In genomic region chr1:26853600-26853999, GRCh38 we compare ENCODE assay signal across 11 cellular contexts. TPM values are rescaled to one million over a fixed set of nuclear protein-coding genes. Genes with fewer than 3 reads are reported as not detected.
DNase-seq lines count a peak whose midpoint lies in the region; ATAC-seq, FAIRE-seq and TF ChIP-seq lines count a peak whose summit lies in the region.
"Had no signal": no experiment of that assay in that cellular context is flagged by ENCODE, and none has a peak within 500 bp of the region (broad histone marks: within the 10 kb centered on the region; RNA-seq: fewer than 3 reads in every experiment).

No MANE protein-coding gene starts in this region.

- H3K14ac ChIP-seq in IMR-90 (replicated peaks; ENCODE audit: low read depth, low read length): no peak overlapping the region
- no peak overlapping the region for H3K14ac ChIP-seq in H1 (ENCODE audit: insufficient read length)

- H3K9me1 ChIP-seq in IMR-90 (ENCODE audit: insufficient read depth, low read length): peaks cover 5% of the 10 kb centered on the region; the same call in 1 of the 2 replicates

- H3K9ac ChIP-seq in IMR-90 (ENCODE audit: low read depth, low read length) (no peak overlapping the region), H1 (replicated peaks in 1 of 4; ENCODE audit: extremely low read depth in 1 of 4, low read depth in 3 of 4, low read length in 3 of 4) (no peak overlapping the region)

- H3K23ac ChIP-seq in IMR-90 (ENCODE audit: low read depth, low read length) (no peak overlapping the region), H1 (ENCODE audit: insufficient read length) (no peak overlapping the region)

- H2AK5ac ChIP-seq in IMR-90 (ENCODE audit: low read depth, low read length) (no peak overlapping the region), H1 (ENCODE audit: low read depth, low read length) (no peak overlapping the region)

- no peaks in the 10 kb centered on the region for H3K79me2 ChIP-seq in H1 (ENCODE audit: control insufficient read depth in 1 of 2, insufficient read depth in 2 of 2, low read length in 2 of 2)

- H4K91ac ChIP-seq in IMR-90 (ENCODE audit: insufficient read depth, low read depth, low read length) (no peak overlapping the region), H1 (replicated peaks; ENCODE audit: insufficient read length, low read length) (no peak overlapping the region)

- H3K18ac ChIP-seq in IMR-90 (ENCODE audit: low read depth, low read length) (no peak overlapping the region), H1 (ENCODE audit: extremely low read depth, low read length) (no peak overlapping the region)

- dilution Hi-C loops in IMR-90 (cut with HindIII; ENCODE audit: low sequenced_read_pairs, unreplicated experiment): no loop called here

- H4K20me1 ChIP-seq in IMR-90 (ENCODE audit: insufficient read depth, low read length) (peaks cover 8% of the 10 kb centered on the region; the same call in 1 of the 2 replicates), H1 (replicated peaks in 1 of 2; ENCODE audit: control insufficient read depth in 1 of 2, insufficient read depth in 2 of 2, low read length in 2 of 2) (peaks cover 0 to 5% of the 10 kb centered on the region in 2 experiments)

- TF ChIP-seq EP300 in H1 (IDR thresholded peaks at IDR 0.05; ENCODE audit: borderline replicate concordance in 1 of 2, low read depth in 2 of 2, low read length in 2 of 2) (no peak), sigmoid colon (IDR thresholded peaks at IDR 0.05) (no peak)

- H3K27ac ChIP-seq in IMR-90 (ENCODE audit: insufficient read depth, low read length) (no peak overlapping the region), H1 (ENCODE audit: low read depth, low read length) (no peak overlapping the region), sigmoid colon (no peak overlapping the region)

- H3K27me3 ChIP-seq in IMR-90 (ENCODE audit: control insufficient read depth, insufficient read depth, low read length) (no peaks in the 10 kb centered on the region), H1 (replicated peaks in 1 of 4; ENCODE audit: control insufficient read depth in 3 of 4, extremely low read depth in 1 of 4, insufficient read depth in 3 of 4, low read length in 3 of 4) (no peaks in the 10 kb centered on the region), sigmoid colon (no peaks in the 10 kb centered on the region)

- no peak overlapping the region; the same call in 1 of the 2 replicates for H2BK12ac ChIP-seq in H1 (ENCODE audit: low read depth, low read length)

- no peaks in the 10 kb centered on the region for H3K23me2 ChIP-seq in H1 (ENCODE audit: low read depth, low read length)

- TF ChIP-seq CTCF in IMR-90 (conservative IDR thresholded peaks at IDR 0.05; ENCODE audit: low read depth, low read length) (no peak), H1 (IDR thresholded peaks at IDR 0.05; ENCODE audit: control extremely low read depth in 1 of 3, insufficient read depth in 1 of 3, low read depth in 1 of 3, low read length in 3 of 3) (no peak), sigmoid colon (IDR thresholded peaks at IDR 0.05) (no peak)

- H2AK9ac ChIP-seq in IMR-90 (replicated peaks; ENCODE audit: low read depth, low read length, poor library complexity): peak overlapping the region; percentile 34

- DNase-seq in IMR-90: no peak
- no peak for DNase-seq in H1 (ENCODE audit: low read depth in 1 of 2, low spot score in 2 of 2)
- peak; percentile 48 for DNase-seq in sigmoid colon
- DNase-seq in midbrain (lab: John Stamatoyannopoulos, UW): no peak
- DNase-seq in activated T-helper 2 cell treated with anti-CD3 and anti-CD28 coated beads, Interferon-gamma antibody, Interleukin-2, Interleukin-4, amounts not matched to agents 10 μg/mL and 5 μg/mL and 100 μg/mL, durations not matched to agents 14 hours and 24 hours and 36 hours (ENCODE audit: low spot score): no peak
- no peak for DNase-seq in left ventricle myocardium superior

- H2BK15ac ChIP-seq in IMR-90 (ENCODE audit: low read depth, low read length) (no peak overlapping the region), H1 (ENCODE audit: low read length) (0 out of 2 replicates have a peak overlapping the region, but pooled peaks have one; percentile 61)

- ATAC-seq in IMR-90 (ENCODE audit: low read depth): no peak
- no peak for ATAC-seq in left ventricle myocardium superior

- no peak overlapping the region for H3K4me3 Mint-ChIP-seq in activated T-helper 2 cell treated with anti-CD3 and anti-CD28 coated beads, Interferon-gamma antibody, Interleukin-2, Interleukin-4, amounts not matched to agents 10 μg/mL and 5 μg/mL and 100 μg/mL, durations not matched to agents 14 hours and 24 hours and 36 hours (ENCODE audit: low read depth)
- H3K4me3 Mint-ChIP-seq: activated CD8-positive, alpha-beta memory T cell treated with anti-CD3 and anti-CD28 coated beads, Interleukin-2, amount 10 ng/mL, durations not matched to agents 7 days and 5 days; activated T-helper 17 cell treated with anti-CD3 and anti-CD28 coated beads, Interleukin-2, amount 50 U/mL, for 72 hours; CD4-positive, alpha-beta T cell; dendritic cell treated with granulocyte-macrophage colony-stimulating factor and Interleukin-4, amounts not matched to agents 40 ng/mL and 50 ng/mL, for 4 days; nephron progenitor cell had no signal

- H3K4me3 ChIP-seq in IMR-90 (ENCODE audit: insufficient read depth, low read depth, low read length): no peak overlapping the region
- H3K4me3 ChIP-seq in H1 (ENCODE audit: extremely low read depth in 1 of 4, insufficient read depth in 2 of 4, low read depth in 3 of 4, low read length in 4 of 4): no peak overlapping the region
- no peak overlapping the region for H3K4me3 ChIP-seq in sigmoid colon

- no peak for TF ChIP-seq RAD21 in IMR-90 (IDR thresholded peaks at IDR 0.05; ENCODE audit: low read length)
- TF ChIP-seq RAD21 in H1 (IDR thresholded peaks at IDR 0.05 in 1 of 2, conservative IDR thresholded peaks at IDR 0.05 in 1 of 2; ENCODE audit: low read depth in 2 of 2, low read length in 2 of 2): no peak

- POLR2A ChIA-PET in IMR-90 (lab: Charles Lee; ENCODE audit: unreplicated experiment): interaction anchor here (0.5 kb wide), 1 partner anchor 64 kb away, joined by 5 read pairs; no protein-coding TSS in a partner anchor
- POLR2A ChIA-PET in H1 (lab: Charles Lee; ENCODE audit: partially characterized antibody): no interaction called here

- peaks cover 8% of the 10 kb centered on the region for H3K4me1 ChIP-seq in IMR-90 (ENCODE audit: control insufficient read depth, insufficient read depth, low read length)
- peaks cover 0 to 10% (median 6%) of the 10 kb centered on the region in 4 experiments; a peak in 6 of 7 replicates for H3K4me1 ChIP-seq in H1 (replicated peaks in 1 of 4; ENCODE audit: control insufficient read depth in 3 of 4, insufficient read depth in 4 of 4, low read length in 3 of 4)
- H3K4me1 ChIP-seq in sigmoid colon: peaks cover 0 to 23% (median 17%) of the 10 kb centered on the region in 4 donors

- peaks cover 56% of the 10 kb centered on the region for H3K36me3 ChIP-seq in IMR-90 (ENCODE audit: control insufficient read depth, insufficient read depth, low read length)
- peaks cover 0 to 23% (median 14%) of the 10 kb centered on the region in 4 experiments; a peak in 5 of 8 replicates for H3K36me3 ChIP-seq in H1 (ENCODE audit: control insufficient read depth in 2 of 4, insufficient read depth in 4 of 4, low read length in 3 of 4)
- peaks cover 17 to 62% (median 42%) of the 10 kb centered on the region in 4 donors for H3K36me3 ChIP-seq in sigmoid colon

- H3K79me1 ChIP-seq in IMR-90 (ENCODE audit: low read depth in 1 of 2, low read length in 2 of 2) (peaks cover 0 to 5% of the 10 kb centered on the region in 2 experiments; a peak in 1 of 4 replicates), H1 (ENCODE audit: low read depth, low read length) (no peaks in the 10 kb centered on the region)

- in situ Hi-C loops in IMR-90 (cut with MboI; ENCODE audit: low sequenced_read_pairs): no loop called here

- TF ChIP-seq POLR2A in IMR-90 (IDR thresholded peaks at IDR 0.05; ENCODE audit: low read depth, low read length): no peak
- TF ChIP-seq POLR2A in H1 (IDR thresholded peaks at IDR 0.05; ENCODE audit: control extremely low read depth in 1 of 2, low read depth in 2 of 2, low read length in 2 of 2): no peak
- no peak for TF ChIP-seq POLR2A in sigmoid colon (IDR thresholded peaks at IDR 0.05)

- H2BK120ac ChIP-seq in IMR-90 (ENCODE audit: low read depth, low read length) (no peak overlapping the region), H1 (replicated peaks; ENCODE audit: low read depth, low read length) (no peak overlapping the region)

- FAIRE-seq in H1 (lab: Jason Lieb, UNC): no peak

- H3K9me3 ChIP-seq in IMR-90 (ENCODE audit: control insufficient read depth, insufficient read depth, low read length) (no peaks in the 10 kb centered on the region), H1 (ENCODE audit: insufficient read depth in 2 of 2, low read depth in 1 of 2, low read length in 1 of 2) (no peaks in the 10 kb centered on the region), sigmoid colon (no peaks in the 10 kb centered on the region)

- no peak overlapping the region for H4K5ac ChIP-seq in IMR-90 (ENCODE audit: low read depth, low read length)
- no peak overlapping the region for H4K5ac ChIP-seq in H1 (ENCODE audit: insufficient read length, low read depth, low read length)

- no peaks in the 10 kb centered on the region for H3K27me3 Mint-ChIP-seq in activated T-helper 2 cell treated with anti-CD3 and anti-CD28 coated beads, Interferon-gamma antibody, Interleukin-2, Interleukin-4, amounts not matched to agents 10 μg/mL and 5 μg/mL and 100 μg/mL, durations not matched to agents 14 hours and 24 hours and 36 hours (ENCODE audit: low read depth)
- H3K27me3 Mint-ChIP-seq: activated CD8-positive, alpha-beta memory T cell treated with anti-CD3 and anti-CD28 coated beads, Interleukin-2, amount 10 ng/mL, durations not matched to agents 7 days and 5 days; activated T-helper 17 cell treated with anti-CD3 and anti-CD28 coated beads, Interleukin-2, amount 50 U/mL, for 72 hours; CD4-positive, alpha-beta T cell; dendritic cell treated with granulocyte-macrophage colony-stimulating factor and Interleukin-4, amounts not matched to agents 40 ng/mL and 50 ng/mL, for 4 days had no signal

- peaks cover 73% of the 10 kb centered on the region for H3K36me3 Mint-ChIP-seq in activated T-helper 2 cell treated with anti-CD3 and anti-CD28 coated beads, Interferon-gamma antibody, Interleukin-2, Interleukin-4, amounts not matched to agents 10 μg/mL and 5 μg/mL and 100 μg/mL, durations not matched to agents 14 hours and 24 hours and 36 hours (ENCODE audit: low read depth)

- no TSS peak for BruUV-seq in IMR-90 (replicated peaks; lab: Mats Ljungman, UMichigan)

- no peaks in the 10 kb centered on the region for H3K9me3 Mint-ChIP-seq in activated T-helper 2 cell treated with anti-CD3 and anti-CD28 coated beads, Interferon-gamma antibody, Interleukin-2, Interleukin-4, amounts not matched to agents 10 μg/mL and 5 μg/mL and 100 μg/mL, durations not matched to agents 14 hours and 24 hours and 36 hours
- H3K9me3 Mint-ChIP-seq: activated T-helper 17 cell treated with anti-CD3 and anti-CD28 coated beads, Interleukin-2, amount 50 U/mL, for 72 hours; CD4-positive, alpha-beta T cell; dendritic cell treated with granulocyte-macrophage colony-stimulating factor and Interleukin-4, amounts not matched to agents 40 ng/mL and 50 ng/mL, for 4 days; nephron progenitor cell had no signal

- H3K56ac ChIP-seq in IMR-90 (ENCODE audit: extremely low read depth, insufficient read depth, low read length) (no peak overlapping the region), H1 (replicated peaks; ENCODE audit: insufficient read length, low read depth, low read length) (no peak overlapping the region)

- H3K27ac Mint-ChIP-seq in activated T-helper 2 cell treated with anti-CD3 and anti-CD28 coated beads, Interferon-gamma antibody, Interleukin-2, Interleukin-4, amounts not matched to agents 10 μg/mL and 5 μg/mL and 100 μg/mL, durations not matched to agents 14 hours and 24 hours and 36 hours: no peak overlapping the region
- H3K27ac Mint-ChIP-seq: activated T-helper 17 cell treated with anti-CD3 and anti-CD28 coated beads, Interleukin-2, amount 50 U/mL, for 72 hours; CD4-positive, alpha-beta T cell; dendritic cell treated with granulocyte-macrophage colony-stimulating factor and Interleukin-4, amounts not matched to agents 40 ng/mL and 50 ng/mL, for 4 days; nephron progenitor cell had no signal

- H3K4me2 ChIP-seq in IMR-90 (ENCODE audit: low read depth, low read length) (no peak overlapping the region), H1 (ENCODE audit: insufficient read depth in 1 of 2, low read depth in 2 of 2, low read length in 2 of 2) (no peak overlapping the region)

- no peak overlapping the region for H3K4ac ChIP-seq in IMR-90 (ENCODE audit: low read depth, low read length)
- no peak overlapping the region for H3K4ac ChIP-seq in H1 (replicated peaks; ENCODE audit: insufficient read length, low read depth, low read length)

- CTCF ChIA-PET in IMR-90 (lab: Yijun Ruan, JAX) (no interaction called here), H1 (lab: Charles Lee; ENCODE audit: partially characterized antibody) (interaction anchor here (0.8 to 22.8 kb wide), 4 partner anchors 9 to 44 kb away, joined by 3 to 547 read pairs (median 64); partner anchors contain the start of gene GPN2)

- H2BK5ac ChIP-seq in IMR-90 (ENCODE audit: low read depth, low read length, poor library complexity, severe bottlenecking) (no peak overlapping the region), H1 (ENCODE audit: low read depth, low read length) (no peak overlapping the region; the same call in 1 of the 2 replicates)

- 91% methylated on average over 5 of the region's 10 CpGs; no CpG with 5 or more reads in 1 of the 2 experiments for WGBS in IMR-90 (ENCODE audit: extremely low coverage in 2 of 2, insufficient read length in 1 of 2), 2 experiments
- WGBS in H1 (ENCODE audit: extremely low coverage in 1 of 2, insufficient coverage in 1 of 2, insufficient read length in 1 of 2, insufficient replicate concordance in 2 of 2, low coverage in 1 of 2, low lambda C conversion rate in 2 of 2, missing lambda C conversion rate in 1 of 2), 2 experiments: 96% methylated on average over 10 of the region's 10 CpGs; no CpG with 5 or more reads in 1 of the 2 experiments
- 97 to 98% methylated on average over 10 of the region's 10 CpGs for WGBS in sigmoid colon, 2 donors

- H2AFZ ChIP-seq in IMR-90 (replicated peaks; ENCODE audit: low read length, poor library complexity): peak overlapping the region; percentile 8
- no peak overlapping the region for H2AFZ ChIP-seq in H1 (ENCODE audit: low read length)

- intact Hi-C loops in IMR-90 (cut with micrococcal nuclease): loop anchor here (1.0 kb wide), 1 partner anchor 25 kb away; no protein-coding TSS in a partner anchor
- intact Hi-C loops in sigmoid colon (cut with DNase I): loop anchor here (1.0 kb wide), 1 partner anchor 25 kb away; no protein-coding TSS in a partner anchor
- intact Hi-C loops in activated T-helper 2 cell treated with anti-CD3 and anti-CD28 coated beads, Interferon-gamma antibody, Interleukin-2, Interleukin-4, amounts not matched to agents 10 μg/mL and 5 μg/mL and 100 μg/mL, durations not matched to agents 14 hours and 24 hours and 36 hours (cut with micrococcal nuclease): loop anchor here (1.0 kb wide), 1 partner anchor 25 kb away; no protein-coding TSS in a partner anchor
- intact Hi-C loops in left ventricle myocardium superior (cut with micrococcal nuclease): no loop called here

- no peaks in the 10 kb centered on the region for H3K4me1 Mint-ChIP-seq in activated T-helper 2 cell treated with anti-CD3 and anti-CD28 coated beads, Interferon-gamma antibody, Interleukin-2, Interleukin-4, amounts not matched to agents 10 μg/mL and 5 μg/mL and 100 μg/mL, durations not matched to agents 14 hours and 24 hours and 36 hours (ENCODE audit: low read depth)
- H3K4me1 Mint-ChIP-seq: activated CD8-positive, alpha-beta memory T cell treated with anti-CD3 and anti-CD28 coated beads, Interleukin-2, amount 10 ng/mL, durations not matched to agents 7 days and 5 days had no signal

- no peak overlapping the region for H2BK20ac ChIP-seq in IMR-90 (ENCODE audit: low read depth, low read length)
- H2BK20ac ChIP-seq in H1 (ENCODE audit: low read length): no peak overlapping the region

- H4K8ac ChIP-seq in IMR-90 (ENCODE audit: low read depth in 2 of 2, low read length in 2 of 2) (no peak overlapping the region), H1 (ENCODE audit: extremely low read depth, insufficient read depth, low read length) (no peak overlapping the region)

RNA-seq across cellular contexts. Expression of gene SFN, which starts 9.3 kb away (rescaled TPM):
- total RNA-seq in IMR-90 (2012; rRNA removed) (0.18 TPM in 1 of 2 replicates, not detected in the other), sigmoid colon (1 to 10 TPM in 2 of 4 donors, not detected in 2; 1.1 to 2.2 TPM), left ventricle myocardium superior (not detected)
- polyA plus RNA-seq in IMR-90 (2012; rRNA removed) (0.17 and 0.34 TPM in 2 replicates), H1 (2011; rRNA removed) (3.3 and 4.2 TPM in 2 replicates), sigmoid colon (100 to 1,000 TPM; 209 to 729 (median 212) TPM)
- 0.13 TPM in 1 of 2 replicates, not detected in the other for polyA plus RNA-seq in IMR-90 (2012; cell fraction: cytosol; rRNA removed)
- polyA plus RNA-seq in IMR-90 (2012; cell fraction: nucleus; rRNA removed; ENCODE audit: low replicate concordance): 0.58 and 0.98 TPM in 2 replicates
- total RNA-seq in H1 (2021; fragmentation: NEBNext Ultra II Directional; extraction: Animal tissue kit (Norgen Biotek cat#: 25700)): 3.9 and 4.0 TPM in 2 replicates
- polyA plus RNA-seq in H1 (2011; cell fraction: cytosol; rRNA removed): 3.6 TPM
- 3.2 TPM for polyA plus RNA-seq in H1 (2011; cell fraction: nucleus; rRNA removed)
- polyA plus RNA-seq in H1 (2012, experiment 1 of 2): 5.0 to 6.8 TPM (median 6.0 TPM) in 4 replicates
- polyA plus RNA-seq in H1 (2012, experiment 2 of 2): 4.0 TPM
- 4.2 TPM for polyA plus RNA-seq in H1 (2013, experiment 1 of 2)
- polyA plus RNA-seq in H1 (2013, experiment 2 of 2): 5.1 TPM
- 0.47 and 1.8 TPM in 2 replicates for polyA minus RNA-seq in H1 (2011; rRNA and poly(A)+ RNA removed)
- 4.6 TPM for polyA minus RNA-seq in H1 (2011; cell fraction: cytosol; rRNA and poly(A)+ RNA removed)
- polyA minus RNA-seq in H1 (2011; cell fraction: nucleus; rRNA and poly(A)+ RNA removed): 3.7 TPM
- total RNA-seq in activated T-helper 2 cell treated with anti-CD3 and anti-CD28 coated beads, Interferon-gamma antibody, Interleukin-2, Interleukin-4, amounts not matched to agents 10 μg/mL and 5 μg/mL and 100 μg/mL, durations not matched to agents 14 hours and 24 hours and 36 hours: 0.32 and 0.62 TPM in 2 replicates

RNA-seq across cellular contexts. Expression of gene ZDHHC18, which starts 27.1 kb away (rescaled TPM):
- 9.4 and 12.5 TPM in 2 replicates for total RNA-seq in IMR-90 (2012; rRNA removed)
- 37.0 and 38.4 TPM in 2 replicates for polyA plus RNA-seq in IMR-90 (2012; rRNA removed)
- polyA plus RNA-seq in IMR-90 (2012; cell fraction: cytosol; rRNA removed): 16.2 and 37.8 TPM in 2 replicates
- 40.6 and 50.7 TPM in 2 replicates for polyA plus RNA-seq in IMR-90 (2012; cell fraction: nucleus; rRNA removed; ENCODE audit: low replicate concordance)
- 29.2 and 29.7 TPM in 2 replicates for total RNA-seq in H1 (2021; fragmentation: NEBNext Ultra II Directional; extraction: Animal tissue kit (Norgen Biotek cat#: 25700))
- polyA plus RNA-seq in H1 (2011; rRNA removed): 49.8 and 61.3 TPM in 2 replicates
- 38.2 TPM for polyA plus RNA-seq in H1 (2011; cell fraction: cytosol; rRNA removed)
- 48.3 TPM for polyA plus RNA-seq in H1 (2011; cell fraction: nucleus; rRNA removed)
- polyA plus RNA-seq in H1 (2012, experiment 1 of 2): 16.3 to 34.7 TPM (median 30.6 TPM) in 4 replicates
- 31.7 TPM for polyA plus RNA-seq in H1 (2012, experiment 2 of 2)
- polyA plus RNA-seq in H1 (2013, experiment 1 of 2): 30.5 TPM
- polyA plus RNA-seq in H1 (2013, experiment 2 of 2): 34.5 TPM
- polyA minus RNA-seq in H1 (2011; rRNA and poly(A)+ RNA removed): 47.7 and 51.8 TPM in 2 replicates
- polyA minus RNA-seq in H1 (2011; cell fraction: cytosol; rRNA and poly(A)+ RNA removed): 24.8 TPM
- polyA minus RNA-seq in H1 (2011; cell fraction: nucleus; rRNA and poly(A)+ RNA removed): 16.9 TPM
- total RNA-seq in sigmoid colon: 10 to 100 TPM in 2 of 4 donors, 1 to 10 TPM in 2; 7.5 to 13.6 (median 10.7) TPM
- polyA plus RNA-seq in sigmoid colon: 10 to 100 TPM; 12.0 to 19.4 (median 17.5) TPM
- total RNA-seq in activated T-helper 2 cell treated with anti-CD3 and anti-CD28 coated beads, Interferon-gamma antibody, Interleukin-2, Interleukin-4, amounts not matched to agents 10 μg/mL and 5 μg/mL and 100 μg/mL, durations not matched to agents 14 hours and 24 hours and 36 hours: 62.7 and 64.3 TPM in 2 replicates
- 18.1 TPM for total RNA-seq in left ventricle myocardium superior

RNA-seq across cellular contexts. Expression of gene GPN2, which starts 36.5 kb away (rescaled TPM):
- total RNA-seq in IMR-90 (2012; rRNA removed) (10.6 and 15.4 TPM in 2 replicates), sigmoid colon (10 to 100 TPM in 1 of 4 donors, 1 to 10 TPM in 3; 7.4 to 11.0 (median 9.8) TPM), left ventricle myocardium superior (16.4 TPM)
- polyA plus RNA-seq in IMR-90 (2012; rRNA removed) (22.2 and 37.2 TPM in 2 replicates), H1 (2011; rRNA removed) (27.3 and 34.8 TPM in 2 replicates), sigmoid colon (10 to 100 TPM; 12.0 to 18.6 (median 18.5) TPM)
- 8.3 and 12.0 TPM in 2 replicates for polyA plus RNA-seq in IMR-90 (2012; cell fraction: cytosol; rRNA removed)
- 17.0 and 20.3 TPM in 2 replicates for polyA plus RNA-seq in IMR-90 (2012; cell fraction: nucleus; rRNA removed; ENCODE audit: low replicate concordance)
- total RNA-seq in H1 (2021; fragmentation: NEBNext Ultra II Directional; extraction: Animal tissue kit (Norgen Biotek cat#: 25700)): 29.6 and 36.8 TPM in 2 replicates
- 25.1 TPM for polyA plus RNA-seq in H1 (2011; cell fraction: cytosol; rRNA removed)
- polyA plus RNA-seq in H1 (2011; cell fraction: nucleus; rRNA removed): 43.6 TPM
- 20.4 to 32.9 TPM (median 29.8 TPM) in 4 replicates for polyA plus RNA-seq in H1 (2012, experiment 1 of 2)
- 24.3 TPM for polyA plus RNA-seq in H1 (2012, experiment 2 of 2)
- 17.9 TPM for polyA plus RNA-seq in H1 (2013, experiment 1 of 2)
- 16.9 TPM for polyA plus RNA-seq in H1 (2013, experiment 2 of 2)
- polyA minus RNA-seq in H1 (2011; rRNA and poly(A)+ RNA removed): 42.5 and 57.8 TPM in 2 replicates
- polyA minus RNA-seq in H1 (2011; cell fraction: cytosol; rRNA and poly(A)+ RNA removed): 37.3 TPM
- 20.5 TPM for polyA minus RNA-seq in H1 (2011; cell fraction: nucleus; rRNA and poly(A)+ RNA removed)
- 36.0 and 43.1 TPM in 2 replicates for total RNA-seq in activated T-helper 2 cell treated with anti-CD3 and anti-CD28 coated beads, Interferon-gamma antibody, Interleukin-2, Interleukin-4, amounts not matched to agents 10 μg/mL and 5 μg/mL and 100 μg/mL, durations not matched to agents 14 hours and 24 hours and 36 hours

RNA-seq across cellular contexts. Expression of gene GPATCH3, which starts 46.7 kb away (rescaled TPM):
- total RNA-seq in IMR-90 (2012; rRNA removed) (5.2 and 6.1 TPM in 2 replicates), sigmoid colon (1 to 10 TPM; 6.6 to 9.7 (median 7.5) TPM), left ventricle myocardium superior (10.2 TPM)
- polyA plus RNA-seq in IMR-90 (2012; rRNA removed) (7.6 and 8.0 TPM in 2 replicates), H1 (2011; rRNA removed) (7.9 and 11.6 TPM in 2 replicates), sigmoid colon (10 to 100 TPM; 12.0 to 14.3 (median 12.8) TPM)
- polyA plus RNA-seq in IMR-90 (2012; cell fraction: cytosol; rRNA removed): 7.9 and 9.8 TPM in 2 replicates
- polyA plus RNA-seq in IMR-90 (2012; cell fraction: nucleus; rRNA removed; ENCODE audit: low replicate concordance): 10.7 and 12.4 TPM in 2 replicates
- total RNA-seq in H1 (2021; fragmentation: NEBNext Ultra II Directional; extraction: Animal tissue kit (Norgen Biotek cat#: 25700)): 17.4 and 19.8 TPM in 2 replicates
- polyA plus RNA-seq in H1 (2011; cell fraction: cytosol; rRNA removed): 12.5 TPM
- 13.1 TPM for polyA plus RNA-seq in H1 (2011; cell fraction: nucleus; rRNA removed)
- 13.0 to 16.1 TPM (median 14.3 TPM) in 4 replicates for polyA plus RNA-seq in H1 (2012, experiment 1 of 2)
- 12.4 TPM for polyA plus RNA-seq in H1 (2012, experiment 2 of 2)
- polyA plus RNA-seq in H1 (2013, experiment 1 of 2): 11.3 TPM
- 11.8 TPM for polyA plus RNA-seq in H1 (2013, experiment 2 of 2)
- 4.4 and 5.9 TPM in 2 replicates for polyA minus RNA-seq in H1 (2011; rRNA and poly(A)+ RNA removed)
- polyA minus RNA-seq in H1 (2011; cell fraction: cytosol; rRNA and poly(A)+ RNA removed): 9.6 TPM
- 11.5 TPM for polyA minus RNA-seq in H1 (2011; cell fraction: nucleus; rRNA and poly(A)+ RNA removed)
- total RNA-seq in activated T-helper 2 cell treated with anti-CD3 and anti-CD28 coated beads, Interferon-gamma antibody, Interleukin-2, Interleukin-4, amounts not matched to agents 10 μg/mL and 5 μg/mL and 100 μg/mL, durations not matched to agents 14 hours and 24 hours and 36 hours: 12.7 and 14.9 TPM in 2 replicates
